In the genomic region with DNA sequence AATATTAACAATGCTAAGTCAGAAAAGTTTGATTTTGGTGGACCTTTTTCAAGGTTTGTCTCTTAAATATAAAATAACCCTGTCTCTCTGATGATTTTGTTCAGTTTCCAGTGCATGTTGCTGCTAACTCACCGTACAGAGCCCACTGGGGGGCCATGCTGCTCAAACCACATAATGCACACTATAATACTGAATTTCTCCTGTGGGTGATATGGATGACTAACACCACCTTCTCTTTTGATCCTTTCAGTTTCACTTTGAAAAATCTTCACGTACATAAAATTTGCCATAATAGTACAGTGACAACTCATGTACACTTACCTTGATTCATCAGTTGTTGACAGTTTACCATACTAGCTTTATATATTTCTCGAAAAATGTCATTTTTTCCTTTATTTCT, we compare ENCODE assay signal across 7 cellular contexts.
DNase-seq lines count a peak whose midpoint lies in the region; ATAC-seq lines count a peak whose summit lies in the region.

No MANE protein-coding gene starts in this region.

- H3K4me1 Mint-ChIP-seq in activated CD4-positive, alpha-beta memory T cell treated with anti-CD3 and anti-CD28 coated beads, Interleukin-2, amount 10 ng/mL, durations not matched to agents 7 days and 5 days, result peaks cover 11% of the 10 kb centered on the region

- no peaks in the 10 kb centered on the region for H3K27me3 Mint-ChIP-seq in activated CD4-positive, alpha-beta memory T cell treated with anti-CD3 and anti-CD28 coated beads, Interleukin-2, amount 10 ng/mL, durations not matched to agents 7 days and 5 days

- no peaks in the 10 kb centered on the region for H3K27me3 ChIP-seq in SJCRH30

- H3K4me3 Mint-ChIP-seq in activated CD4-positive, alpha-beta memory T cell treated with anti-CD3 and anti-CD28 coated beads, Interleukin-2, amount 10 ng/mL, durations not matched to agents 7 days and 5 days, result peak overlapping the region; percentile 51

- H3K4me1 ChIP-seq in SJCRH30, result no peaks in the 10 kb centered on the region

- CTCF ChIA-PET in activated CD4-positive, alpha-beta memory T cell treated with anti-CD3 and anti-CD28 coated beads, Interleukin-2, amount 10 ng/mL, durations not matched to agents 7 days and 5 days (lab: Charles Lee), result no interaction called here

- H3K27ac Mint-ChIP-seq in activated CD4-positive, alpha-beta memory T cell treated with anti-CD3 and anti-CD28 coated beads, Interleukin-2, amount 10 ng/mL, durations not matched to agents 7 days and 5 days, result no peak overlapping the region

- no peaks in the 10 kb centered on the region for H3K36me3 ChIP-seq in SJCRH30

- no peaks in the 10 kb centered on the region for H3K9me3 ChIP-seq in SJCRH30 (replicated peaks)

- H3K36me3 Mint-ChIP-seq in activated CD4-positive, alpha-beta memory T cell treated with anti-CD3 and anti-CD28 coated beads, Interleukin-2, amount 10 ng/mL, durations not matched to agents 7 days and 5 days (ENCODE audit: low read depth), result no peaks in the 10 kb centered on the region

- no peak overlapping the region for H3K27ac ChIP-seq in SJCRH30

- POLR2A ChIA-PET in activated CD4-positive, alpha-beta memory T cell treated with anti-CD3 and anti-CD28 coated beads, Interleukin-2, amount 10 ng/mL, durations not matched to agents 7 days and 5 days (lab: Charles Lee), result interaction anchor here (1.1 kb wide), 1 partner anchor 508 kb away, joined by 3 read pairs; no protein-coding TSS in a partner anchor

- H3K4me3 ChIP-seq in SJCRH30, result no peak overlapping the region

- peak; percentile 56 for ATAC-seq in GM19324 (IDR thresholded peaks at IDR 0.05; ENCODE audit: low FRiP score, unreplicated experiment)
- peak; percentile 82 for ATAC-seq in HG03066 (IDR thresholded peaks at IDR 0.05; ENCODE audit: low read depth, unreplicated experiment)

- peak; percentile 17 for DNase-seq in activated CD4-positive, alpha-beta memory T cell treated with anti-CD3 and anti-CD28 coated beads, Interleukin-2, amount 10 ng/mL, durations not matched to agents 7 days and 5 days
- peak; percentile 4 for DNase-seq in stimulated activated CD4-positive, alpha-beta T cell treated with anti-CD3 and anti-CD28 coated beads, Interleukin-12 subunit alpha, Interleukin-12 subunit beta, amount 100 ng/mL, for 4 hours
- DNase-seq in DMS153 treated with DMSO at 0.1 percent for 48 hours (lab: John Stamatoyannopoulos, UW; ENCODE audit: unreplicated experiment), result no peak
- DNase-seq in D341Med (ENCODE audit: low spot score), result no peak
- DNase-seq in SJCRH30, result no peak

- H3K9me3 Mint-ChIP-seq in activated CD4-positive, alpha-beta memory T cell treated with anti-CD3 and anti-CD28 coated beads, Interleukin-2, amount 10 ng/mL, durations not matched to agents 7 days and 5 days, result no peaks in the 10 kb centered on the region

Comparison
In these comparisons a context has a peak if more than half of its experiments do, and no peak if none do; other contexts are left out.
1. DNase-seq: peak in activated CD4-positive, alpha-beta memory T cell treated with anti-CD3 and anti-CD28 coated beads, Interleukin-2, amount 10 ng/mL, durations not matched to agents 7 days and 5 days (single experiment) and stimulated activated CD4-positive, alpha-beta T cell treated with anti-CD3 and anti-CD28 coated beads, Interleukin-12 subunit alpha, Interleukin-12 subunit beta, amount 100 ng/mL, for 4 hours (single experiment); none in DMS153 treated with DMSO at 0.1 percent for 48 hours (single experiment), D341Med (single experiment) and SJCRH30 (0 of 2).